In genomic region chr1:172252925-172253324, GRCh38 we compare ENCODE assay signal across 28 cellular contexts.
A peak's percentile ranks its signal among the peaks of the same experiment; 100 is the strongest.
DNase-seq lines count a peak whose midpoint lies in the region; ATAC-seq, FAIRE-seq and TF ChIP-seq lines count a peak whose summit lies in the region.
"Had no signal": no experiment of that assay in that cellular context is flagged by ENCODE, and none has a peak within 500 bp of the region (broad histone marks: within the 10 kb centered on the region; RNA-seq: fewer than 3 reads in every experiment).

No MANE protein-coding gene starts in this region.

- H3K56ac ChIP-seq in IMR-90 (ENCODE audit: extremely low read depth, insufficient read depth, low read length), result no peak overlapping the region

- H3K36me3 ChIP-seq in SK-N-SH (replicated peaks in 1 of 2; ENCODE audit: control insufficient read depth in 1 of 2, insufficient read depth in 2 of 2, low read length in 1 of 2), result peaks cover 0 to under 1% of the 10 kb centered on the region in 2 experiments
- no peaks in the 10 kb centered on the region for H3K36me3 ChIP-seq in IMR-90 (ENCODE audit: control insufficient read depth, insufficient read depth, low read length)
- H3K36me3 ChIP-seq in K562 (ENCODE audit: control insufficient read depth, insufficient read depth, low read length), result no peaks in the 10 kb centered on the region
- H3K36me3 ChIP-seq: BE2C; BLaER1 treated with 17β-estradiol and CSF1 and Interleukin-3, amounts not matched to agents 10 nM and 100 nM had no signal

- H3K4me2 ChIP-seq in SK-N-SH (no peak overlapping the region), IMR-90 (ENCODE audit: low read depth, low read length) (no peak overlapping the region), K562 (ENCODE audit: insufficient read depth, low read length) (no peak overlapping the region)
- H3K4me2 ChIP-seq: BLaER1 treated with 17β-estradiol and CSF1 and Interleukin-3, amounts not matched to agents 10 nM and 100 nM; GM23338 had no signal

- POLR2A ChIA-PET in SK-N-SH (lab: Yijun Ruan, JAX), result no interaction called here
- POLR2A ChIA-PET in IMR-90 (lab: Charles Lee; ENCODE audit: unreplicated experiment), result no interaction called here
- POLR2A ChIA-PET in K562 (lab: Yijun Ruan, JAX), result no interaction called here

- peak overlapping the region in 1 of 2 experiments; percentile 56; a peak in 1 of 4 replicates for H3K27ac ChIP-seq in SK-N-SH (ENCODE audit: low read depth in 2 of 2, low read length in 1 of 2)
- H3K27ac ChIP-seq in IMR-90 (ENCODE audit: insufficient read depth, low read length), result no peak overlapping the region
- H3K27ac ChIP-seq in K562 (ENCODE audit: extremely low read depth, low read depth, low read length), result no peak overlapping the region
- no peak overlapping the region for H3K27ac ChIP-seq in coronary artery
- H3K27ac ChIP-seq: 22Rv1; BLaER1 treated with 17β-estradiol and CSF1 and Interleukin-3, amounts not matched to agents 10 nM and 100 nM had no signal

- CTCF ChIA-PET in SK-N-SH (lab: Yijun Ruan, JAX), result interaction anchor here (1.0 kb wide), 1 partner anchor 13 kb away, joined by 3 read pairs; no protein-coding TSS in a partner anchor
- CTCF ChIA-PET in IMR-90 (lab: Yijun Ruan, JAX), result no interaction called here
- CTCF ChIA-PET in K562 (lab: Yijun Ruan, JAX; ENCODE audit: low intra/inter-chr PET ratio), result no interaction called here

- H2AFZ ChIP-seq in SK-N-SH (ENCODE audit: low read depth), result no peak overlapping the region
- H2AFZ ChIP-seq in IMR-90 (replicated peaks; ENCODE audit: low read length, poor library complexity), result no peak overlapping the region
- H2AFZ ChIP-seq in K562 (ENCODE audit: low read depth, low read length), result no peak overlapping the region
- H2AFZ ChIP-seq: GM23338 had no signal

- no peaks in the 10 kb centered on the region for H3K27me3 ChIP-seq in SK-N-SH (ENCODE audit: insufficient read depth)
- H3K27me3 ChIP-seq in IMR-90 (ENCODE audit: control insufficient read depth, insufficient read depth, low read length), result no peaks in the 10 kb centered on the region
- no peaks in the 10 kb centered on the region for H3K27me3 ChIP-seq in K562 (ENCODE audit: control insufficient read depth in 2 of 2, insufficient read depth in 2 of 2, low read length in 2 of 2)
- H3K27me3 ChIP-seq: BE2C; BLaER1 treated with 17β-estradiol and CSF1 and Interleukin-3, amounts not matched to agents 10 nM and 100 nM had no signal

- H3K4me3 ChIP-seq in SK-N-SH (ENCODE audit: low read depth in 2 of 2, low read length in 1 of 2) (no peak overlapping the region), IMR-90 (ENCODE audit: insufficient read depth, low read depth, low read length) (no peak overlapping the region), K562 (no peak overlapping the region), coronary artery (no peak overlapping the region)
- H3K4me3 ChIP-seq: BLaER1 treated with 17β-estradiol and CSF1 and Interleukin-3, amounts not matched to agents 10 nM and 100 nM; GM12878; GM23338 had no signal

- peaks cover 24% of the 10 kb centered on the region for H3K79me2 ChIP-seq in SK-N-SH (ENCODE audit: insufficient read depth)
- no peaks in the 10 kb centered on the region for H3K79me2 ChIP-seq in K562 (ENCODE audit: control insufficient read depth, insufficient read depth, low read length)

- in situ Hi-C loops in IMR-90 (cut with MboI; ENCODE audit: low sequenced_read_pairs), result no loop called here
- in situ Hi-C loops in K562 (cut with MboI), result no loop called here
- in situ Hi-C loops in KBM-7 (cut with MboI; ENCODE audit: low pct_unique_long_range_greater_than_20kb, low sequenced_read_pairs), result no loop called here

- no peaks in the 10 kb centered on the region for H3K27me3 Mint-ChIP-seq in nephron (ENCODE audit: low read depth)
- H3K27me3 Mint-ChIP-seq: CD4-positive, alpha-beta T cell had no signal

- dilution Hi-C loops in IMR-90 (cut with HindIII; ENCODE audit: low sequenced_read_pairs, unreplicated experiment), result no loop called here

- ATAC-seq in SK-N-SH treated with all-trans-retinoic acid at 6 μM for 48 hours (no peak), IMR-90 (ENCODE audit: low read depth) (no peak), K562 (no peak)
- ATAC-seq: GM12878, GM23338, HCT116 had no signal

- no peak overlapping the region for H2AK9ac ChIP-seq in IMR-90 (replicated peaks; ENCODE audit: low read depth, low read length, poor library complexity)

- H3F3A ChIP-seq in SK-N-SH (replicated peaks; ENCODE audit: insufficient read depth), result peaks cover 20% of the 10 kb centered on the region

- no peak overlapping the region for H3K14ac ChIP-seq in IMR-90 (replicated peaks; ENCODE audit: low read depth, low read length)

- DNase-seq in SK-N-SH (no peak), IMR-90 (no peak), K562 (ENCODE audit: extremely low read depth in 1 of 4, low spot score in 3 of 4) (no peak), Kasumi-1 (lab: John Stamatoyannopoulos, UW) (no peak), coronary artery (ENCODE audit: low spot score) (no peak), KBM-7 (no peak)
- DNase-seq: ACHN; AML-193; BE2C; CD4-positive, alpha-beta T cell; CD8-positive, alpha-beta memory T cell; DMS 273 treated with DMSO at 0.1 percent for 48 hours; DMS79; EL; GDM1; H9; HFFc6 had no signal

- H3K36me3 Mint-ChIP-seq in nephron (ENCODE audit: low read depth), result no peaks in the 10 kb centered on the region
- H3K36me3 Mint-ChIP-seq: CD14-positive monocyte had no signal

- H3K9me3 ChIP-seq in SK-N-SH, result no peaks in the 10 kb centered on the region
- H3K9me3 ChIP-seq in IMR-90 (ENCODE audit: control insufficient read depth, insufficient read depth, low read length), result no peaks in the 10 kb centered on the region
- no peaks in the 10 kb centered on the region for H3K9me3 ChIP-seq in K562 (replicated peaks; ENCODE audit: control insufficient read depth, insufficient read depth, low read depth, low read length)
- H3K9me3 ChIP-seq: BE2C; BLaER1 treated with 17β-estradiol and CSF1 and Interleukin-3, amounts not matched to agents 10 nM and 100 nM had no signal

- no peak overlapping the region for H3K23ac ChIP-seq in IMR-90 (ENCODE audit: low read depth, low read length)

- H3K9me1 ChIP-seq in IMR-90 (ENCODE audit: insufficient read depth, low read length) (no peaks in the 10 kb centered on the region; the same call in 1 of the 2 replicates), K562 (ENCODE audit: control insufficient read depth, insufficient read depth, low read length) (no peaks in the 10 kb centered on the region)

- H3K18ac ChIP-seq in IMR-90 (ENCODE audit: low read depth, low read length), result no peak overlapping the region

- no peak overlapping the region for H3K4me3 Mint-ChIP-seq in nephron
- H3K4me3 Mint-ChIP-seq: CD14-positive monocyte; CD4-positive, alpha-beta T cell; CD8-positive, alpha-beta memory T cell; GM23338; H9; HFFc6 had no signal

- TF ChIP-seq CTCF in SK-N-SH (IDR thresholded peaks at IDR 0.05) (no peak), IMR-90 (conservative IDR thresholded peaks at IDR 0.05; ENCODE audit: low read depth, low read length) (no peak), K562 (IDR thresholded peaks at IDR 0.05 in 2 of 3, conservative IDR thresholded peaks at IDR 0.05 in 1 of 3; ENCODE audit: insufficient read depth in 2 of 3, low read depth in 1 of 3, low read length in 3 of 3) (no peak), nephron (IDR thresholded peaks at IDR 0.05; ENCODE audit: unreplicated experiment in 3 of 3) (no peak), coronary artery (IDR thresholded peaks at IDR 0.05) (no peak)

- H4K91ac ChIP-seq in IMR-90 (ENCODE audit: insufficient read depth, low read depth, low read length), result no peak overlapping the region

- no TSS peak for BruUV-seq in IMR-90 (replicated peaks; lab: Mats Ljungman, UMichigan)
- BruUV-seq in K562 (replicated peaks; lab: Mats Ljungman, UMichigan), result no TSS peak

- H2AK5ac ChIP-seq in IMR-90 (ENCODE audit: low read depth, low read length), result no peak overlapping the region

- H2BK5ac ChIP-seq in IMR-90 (ENCODE audit: low read depth, low read length, poor library complexity, severe bottlenecking), result no peak overlapping the region

- no peak overlapping the region for H3K9ac ChIP-seq in SK-N-SH
- H3K9ac ChIP-seq in IMR-90 (ENCODE audit: low read depth, low read length), result no peak overlapping the region
- H3K9ac ChIP-seq in K562 (ENCODE audit: insufficient read depth in 1 of 2, low read depth in 2 of 2, low read length in 2 of 2), result no peak overlapping the region
- H3K9ac ChIP-seq: BLaER1 treated with 17β-estradiol and CSF1 and Interleukin-3, amounts not matched to agents 10 nM and 100 nM had no signal

- H3K79me1 ChIP-seq in IMR-90 (ENCODE audit: low read depth in 1 of 2, low read length in 2 of 2), result no peaks in the 10 kb centered on the region

- H3K9me3 Mint-ChIP-seq in nephron, result peaks cover 2% of the 10 kb centered on the region
- H3K9me3 Mint-ChIP-seq: CD14-positive monocyte; CD4-positive, alpha-beta T cell; CD8-positive, alpha-beta memory T cell; GM23338; H9; HFFc6 had no signal

- H3K4ac ChIP-seq in IMR-90 (ENCODE audit: low read depth, low read length), result no peak overlapping the region

- H3K27ac Mint-ChIP-seq in nephron, result peak overlapping the region in 2 of 3 experiments; percentile 71
- H3K27ac Mint-ChIP-seq: CD14-positive monocyte; CD4-positive, alpha-beta T cell; GM23338; H9; HFFc6 had no signal

- TF ChIP-seq POLR2A in IMR-90 (IDR thresholded peaks at IDR 0.05; ENCODE audit: low read depth, low read length) (no peak), K562 (conservative IDR thresholded peaks at IDR 0.05) (no peak)

- H4K20me1 ChIP-seq in SK-N-SH (ENCODE audit: insufficient read depth) (no peaks in the 10 kb centered on the region), IMR-90 (ENCODE audit: insufficient read depth, low read length) (no peaks in the 10 kb centered on the region), K562 (replicated peaks; ENCODE audit: control insufficient read depth, insufficient read depth, low read length) (no peaks in the 10 kb centered on the region)
- H4K20me1 ChIP-seq: BLaER1 treated with 17β-estradiol and CSF1 and Interleukin-3, amounts not matched to agents 10 nM and 100 nM had no signal

- TF ChIP-seq RAD21 in SK-N-SH (IDR thresholded peaks at IDR 0.05; ENCODE audit: low read length) (no peak), IMR-90 (IDR thresholded peaks at IDR 0.05; ENCODE audit: low read length) (no peak), K562 (CRISPR knock-in tag; conservative IDR thresholded peaks at IDR 0.05 in 1 of 2, IDR thresholded peaks at IDR 0.05 in 1 of 2) (no peak)

- H2BK20ac ChIP-seq in IMR-90 (ENCODE audit: low read depth, low read length), result no peak overlapping the region

- TF ChIP-seq EP300 in SK-N-SH (IDR thresholded peaks at IDR 0.05; ENCODE audit: borderline replicate concordance in 1 of 2, low read depth in 1 of 2, low read length in 1 of 2), result peak in 1 of 2 experiments; percentile 16; a peak in 1 of 4 replicates
- no peak for TF ChIP-seq EP300 in K562 (IDR thresholded peaks at IDR 0.05; ENCODE audit: low read length)

- intact Hi-C loops in IMR-90 (cut with micrococcal nuclease) (no loop called here), K562 (cut with micrococcal nuclease) (no loop called here)

- no peaks in the 10 kb centered on the region for H3K9me2 ChIP-seq in SK-N-SH

- peaks cover 34% of the 10 kb centered on the region for H3K4me1 Mint-ChIP-seq in nephron

- no peak overlapping the region for H4K5ac ChIP-seq in IMR-90 (ENCODE audit: low read depth, low read length)

- no peak overlapping the region for H4K8ac ChIP-seq in IMR-90 (ENCODE audit: low read depth in 2 of 2, low read length in 2 of 2)

- no peak for FAIRE-seq in K562 (lab: Jason Lieb, UNC)
- FAIRE-seq: A204.1, D721Med, GM19239 had no signal

- no peak overlapping the region for H2BK15ac ChIP-seq in IMR-90 (ENCODE audit: low read depth, low read length)

- 79% methylated on average over 2 of the region's 2 CpGs for WGBS in SK-N-SH (ENCODE audit: low lambda C conversion rate)
- WGBS in IMR-90 (ENCODE audit: extremely low coverage in 2 of 2, insufficient read length in 1 of 2), 2 experiments, result no CpG with 5 or more reads among the region's 2 CpGs
- WGBS in K562 (ENCODE audit: insufficient coverage, low coverage, missing lambda C conversion rate), result 3% methylated on average over 2 of the region's 2 CpGs

- no peak overlapping the region for H2BK120ac ChIP-seq in IMR-90 (ENCODE audit: low read depth, low read length)

- H3K4me1 ChIP-seq in SK-N-SH (ENCODE audit: control insufficient read depth in 1 of 2, insufficient read depth in 2 of 2, low read depth in 1 of 2, low read length in 1 of 2) (peaks cover 8 to 21% of the 10 kb centered on the region in 2 experiments; a peak in 3 of 4 replicates), IMR-90 (ENCODE audit: control insufficient read depth, insufficient read depth, low read length) (peaks cover 2% of the 10 kb centered on the region; the same call in 1 of the 2 replicates), K562 (replicated peaks in 1 of 2; ENCODE audit: control insufficient read depth in 2 of 2, insufficient read depth in 2 of 2, low read length in 2 of 2) (no peaks in the 10 kb centered on the region)
- H3K4me1 ChIP-seq: BE2C had no signal
